ENCODE assay signal across 18 cellular contexts in genomic region chr6:415087-415486, GRCh38. TPM values are rescaled to one million over a fixed set of nuclear protein-coding genes. Genes with fewer than 3 reads are reported as not detected.
DNase-seq lines count a peak whose midpoint lies in the region; ATAC-seq, FAIRE-seq and TF ChIP-seq lines count a peak whose summit lies in the region.
"Had no signal": no experiment of that assay in that cellular context is flagged by ENCODE, and none has a peak within 500 bp of the region (broad histone marks: within the 10 kb centered on the region; RNA-seq: fewer than 3 reads in every experiment).

No MANE protein-coding gene starts in this region.

- TF ChIP-seq EP300 in GM12878 (IDR thresholded peaks at IDR 0.05; ENCODE audit: borderline replicate concordance in 1 of 2, control insufficient read depth in 1 of 2, low read depth in 2 of 2, low read length in 2 of 2), result no peak

- H3K9me3 Mint-ChIP-seq in activated T-cell treated with anti-CD3 and anti-CD28 coated beads, Interleukin-2, amount 50 U/mL, for 24 hours, result peaks cover 13% of the 10 kb centered on the region

- DNase-seq in activated T-cell treated with anti-CD3 and anti-CD28 coated beads, Interleukin-2, amount 50 U/mL, for 24 hours, result no peak
- no peak for DNase-seq in activated T-cell treated with anti-CD3 and anti-CD28 coated beads, Interleukin-2, amount 50 U/mL, for 1 hour
- no peak for DNase-seq in GM12878 (ENCODE audit: low read depth, low spot score)
- DNase-seq: BE2C; Caco-2; CD4-positive, alpha-beta T cell had no signal

- H3K36me3 ChIP-seq in HEK293 (ENCODE audit: control insufficient read depth in 2 of 2, insufficient read depth in 1 of 2, low read length in 2 of 2) (no peaks in the 10 kb centered on the region), OCI-LY3 (replicated peaks; ENCODE audit: low read depth, low read length) (peaks cover 20% of the 10 kb centered on the region), GM12878 (ENCODE audit: control insufficient read depth in 2 of 2, insufficient read depth in 2 of 2, low read length in 1 of 2) (peaks cover 5 to 9% of the 10 kb centered on the region in 2 experiments)
- H3K36me3 ChIP-seq: BE2C had no signal

- no peak for TF ChIP-seq POLR2A in GM12878 (IDR thresholded peaks at IDR 0.05; ENCODE audit: low read depth, low read length)

- no peak for TF ChIP-seq RAD21 in GM12878 (IDR thresholded peaks at IDR 0.05; ENCODE audit: insufficient read depth, low read depth, low read length)

- H3K27ac Mint-ChIP-seq in activated T-cell treated with anti-CD3 and anti-CD28 coated beads, Interleukin-2, amount 50 U/mL, for 24 hours, result peak overlapping the region; percentile 28
- H3K27ac Mint-ChIP-seq: CD4-positive, alpha-beta T cell; GM23338 had no signal

- H2AFZ ChIP-seq in OCI-LY3 (ENCODE audit: low read depth, low read length) (no peak overlapping the region), GM12878 (ENCODE audit: control insufficient read depth, low read depth, low read length) (no peak overlapping the region)
- H2AFZ ChIP-seq: GM23338 had no signal

- H3K27me3 Mint-ChIP-seq in activated T-cell treated with anti-CD3 and anti-CD28 coated beads, Interleukin-2, amount 50 U/mL, for 24 hours, result no peaks in the 10 kb centered on the region
- H3K27me3 Mint-ChIP-seq: CD4-positive, alpha-beta T cell had no signal

- ATAC-seq in GM12878 (no peak), GM18861 (IDR thresholded peaks at IDR 0.05; ENCODE audit: unreplicated experiment) (no peak), HG02938 (IDR thresholded peaks at IDR 0.05; ENCODE audit: unreplicated experiment) (no peak)
- ATAC-seq: GM23338, HCT116 had no signal

- BruUV-seq in GM12878 (replicated peaks; lab: Mats Ljungman, UMichigan), result no TSS peak

- H3K36me3 Mint-ChIP-seq in activated T-cell treated with anti-CD3 and anti-CD28 coated beads, Interleukin-2, amount 50 U/mL, for 24 hours (ENCODE audit: low read depth), result peaks cover 57% of the 10 kb centered on the region

- peak overlapping the region; percentile 17 for H3K4me2 ChIP-seq in OCI-LY3 (ENCODE audit: low read length)
- no peak overlapping the region for H3K4me2 ChIP-seq in GM12878 (ENCODE audit: control insufficient read depth, insufficient read depth)
- H3K4me2 ChIP-seq: GM23338 had no signal

- TF ChIP-seq CTCF in HEK293 (tag by site-specific recombination; IDR thresholded peaks at IDR 0.05) (no peak), OCI-LY3 (IDR thresholded peaks at IDR 0.05; ENCODE audit: low read depth, low read length) (no peak), GM12878 (IDR thresholded peaks at IDR 0.05 in 2 of 3, conservative IDR thresholded peaks at IDR 0.05 in 1 of 3; ENCODE audit: control insufficient read depth in 2 of 3, extremely low read depth in 1 of 3, insufficient read depth in 1 of 3, low read depth in 3 of 3, low read length in 3 of 3) (no peak)

- no peak overlapping the region for H3K4me3 Mint-ChIP-seq in activated T-cell treated with anti-CD3 and anti-CD28 coated beads, Interleukin-2, amount 50 U/mL, for 24 hours
- H3K4me3 Mint-ChIP-seq: CD4-positive, alpha-beta T cell; GM23338 had no signal

- FAIRE-seq in GM12878 (lab: Jason Lieb, UNC), result no peak
- FAIRE-seq: D721Med, G401.6, H54 had no signal

- POLR2A ChIA-PET in HEK293 (lab: Yijun Ruan, JAX), result no interaction called here
- POLR2A ChIA-PET in GM12878 (lab: Charles Lee), result no interaction called here

- peak overlapping the region; percentile 4; the same call in 1 of the 2 replicates for H3K9ac ChIP-seq in OCI-LY3 (ENCODE audit: low read length)
- no peak overlapping the region for H3K9ac ChIP-seq in GM12878 (ENCODE audit: control insufficient read depth, insufficient read depth, low read length)

- H3K4me3 ChIP-seq in HEK293 (ENCODE audit: low read depth, low read length) (no peak overlapping the region), OCI-LY3 (ENCODE audit: low read length) (no peak overlapping the region), GM12878 (no peak overlapping the region)
- H3K4me3 ChIP-seq: GM23338 had no signal

- H3K9me3 ChIP-seq in HEK293 (ENCODE audit: control insufficient read depth, insufficient read depth, low read depth, low read length), result no peaks in the 10 kb centered on the region
- H3K9me3 ChIP-seq in OCI-LY3 (ENCODE audit: insufficient read depth, low read length), result no peaks in the 10 kb centered on the region
- peaks cover 2% of the 10 kb centered on the region; the same call in 2 of the 3 replicates for H3K9me3 ChIP-seq in GM12878 (replicated peaks; ENCODE audit: control insufficient read depth, insufficient read depth, low read length)
- H3K9me3 ChIP-seq: BE2C had no signal

- H3K27ac ChIP-seq in HEK293 (ENCODE audit: extremely low read depth, low read depth, low read length), result no peak overlapping the region
- H3K27ac ChIP-seq in OCI-LY3 (ENCODE audit: low read length), result peak overlapping the region; percentile 83
- H3K27ac ChIP-seq in GM12878 (ENCODE audit: control insufficient read depth, insufficient read depth), result no peak overlapping the region
- H3K27ac ChIP-seq: C4-2B had no signal

- H3K4me1 Mint-ChIP-seq in activated T-cell treated with anti-CD3 and anti-CD28 coated beads, Interleukin-2, amount 50 U/mL, for 24 hours (ENCODE audit: low read depth), result peaks cover 47% of the 10 kb centered on the region

- H3K27me3 ChIP-seq in OCI-LY3 (ENCODE audit: low read depth, low read length) (no peaks in the 10 kb centered on the region), GM12878 (replicated peaks in 1 of 2; ENCODE audit: control insufficient read depth in 2 of 2, insufficient read depth in 2 of 2, low read length in 1 of 2) (no peaks in the 10 kb centered on the region)

- intact Hi-C loops in GM12878 (cut with micrococcal nuclease; ENCODE audit: unreplicated experiment), result no loop called here

- SMC1A ChIA-PET in GM12878 (lab: Charles Lee; ENCODE audit: uncharacterized antibody, unreplicated experiment), result interaction anchor here (1.4 to 5.3 kb wide), 3 partner anchors 9 to 102 kb away, joined by 3 to 23 read pairs (median 5); no protein-coding TSS in a partner anchor

- peaks cover 11% of the 10 kb centered on the region for H4K20me1 ChIP-seq in OCI-LY3 (ENCODE audit: insufficient read depth, low read length)
- H4K20me1 ChIP-seq in GM12878 (ENCODE audit: control insufficient read depth, insufficient read depth), result peaks cover 6% of the 10 kb centered on the region; the same call in 1 of the 2 replicates

- RAD21 ChIA-PET in GM12878 (lab: Charles Lee; ENCODE audit: unreplicated experiment), result no interaction called here

- CTCF ChIA-PET in HEK293 (lab: Yijun Ruan, JAX), result no interaction called here
- CTCF ChIA-PET in GM12878 (lab: Yijun Ruan, JAX), result no interaction called here

- H3K4me1 ChIP-seq in HEK293 (ENCODE audit: control insufficient read depth, insufficient read depth, low read length), result peaks cover 6% of the 10 kb centered on the region
- H3K4me1 ChIP-seq in OCI-LY3 (ENCODE audit: low read length), result peaks cover 87% of the 10 kb centered on the region
- H3K4me1 ChIP-seq in GM12878 (ENCODE audit: control insufficient read depth, insufficient read depth, low read length), result no peaks in the 10 kb centered on the region
- H3K4me1 ChIP-seq: BE2C, Caco-2 had no signal

- in situ Hi-C loops in GM12878 (cut with MboI), result no loop called here

- 89% methylated on average over 3 of the region's 3 CpGs for WGBS in GM12878 (ENCODE audit: insufficient coverage, insufficient replicate concordance, low lambda C conversion rate, missing lambda C conversion rate)

- H3K79me2 ChIP-seq in OCI-LY3 (ENCODE audit: low read length) (no peaks in the 10 kb centered on the region), GM12878 (ENCODE audit: control insufficient read depth, insufficient read depth, low read length) (no peaks in the 10 kb centered on the region)

TF ChIP-seq in HEK293, 187 proteins besides CTCF, POLR2A, EP300 and RAD21:
- no peak for TF ChIP-seq ZNF76 (tag by site-specific recombination; IDR thresholded peaks at IDR 0.05; ENCODE audit: borderline replicate concordance, low read depth)
- TF ChIP-seq SETDB1 (IDR thresholded peaks at IDR 0.05; ENCODE audit: insufficient read length, low read length), result peak; percentile 94

TF ChIP-seq in GM12878, 131 proteins besides CTCF, POLR2A, EP300 and RAD21:
- TF ChIP-seq PKNOX1 (IDR thresholded peaks at IDR 0.05) (no peak), IRF4 (IDR thresholded peaks at IDR 0.05; ENCODE audit: low read depth, low read length) (no peak), KLF5 (IDR thresholded peaks at IDR 0.05; ENCODE audit: partially characterized antibody) (no peak), CBX5 (IDR thresholded peaks at IDR 0.05; ENCODE audit: low read depth) (0 out of 2 replicates have a peak, but pooled peaks have one; percentile 47), BCL11A (IDR thresholded peaks at IDR 0.05; ENCODE audit: low read depth, low read length) (no peak)

RNA-seq across cellular contexts. Expression of gene IRF4, which starts 23.5 kb away (rescaled TPM):
- total RNA-seq in GM12878 (2013; cell fraction: nucleolus; rRNA removed), result 825 and 857 TPM in 2 replicates
- total RNA-seq in GM12878 (2014; rRNA removed) (287 and 295 TPM in 2 replicates), GM12878 (2014; rRNA removed; fragmentation: Illumina TruSeq; extraction: Trizol) (217 and 228 TPM in 2 replicates), GM12878 (2021) (495 and 498 TPM in 2 replicates)
- polyA plus RNA-seq in GM12878 (2011; ENCODE audit: low read depth), result 299 TPM
- polyA plus RNA-seq in GM12878 (2011; rRNA removed) (252 and 320 TPM in 2 replicates), GM12878 (2014; fragmentation: Illumina TruSeq; extraction: Trizol) (223 and 228 TPM in 2 replicates), GM12878 (2014; fragmentation: Nextera tagmentation; extraction: Ambion mirVana) (10 to 100 TPM; 50.0 to 98.9 TPM), GM12878 (2014; rRNA removed) (187 and 205 TPM in 2 replicates), GM12878 (2016; fragmentation: Nextera tagmentation; extraction: Ambion mirVana) (100 to 1,000 TPM; 295 to 297 TPM)
- polyA plus RNA-seq in GM12878 (2011; cell fraction: cytosol; rRNA removed), result 352 and 442 TPM in 2 replicates
- polyA plus RNA-seq in GM12878 (2011; cell fraction: nucleus; rRNA removed), result 848 and 1,001 TPM in 2 replicates
- 262 and 367 TPM in 2 replicates for polyA plus RNA-seq in GM12878 (2012)
- 364 and 403 TPM in 2 replicates for polyA minus RNA-seq in GM12878 (2011; rRNA and poly(A)+ RNA removed)
- 196 and 207 TPM in 2 replicates for polyA minus RNA-seq in GM12878 (2011; cell fraction: cytosol; rRNA and poly(A)+ RNA removed)
- polyA minus RNA-seq in GM12878 (2011; cell fraction: nucleus; rRNA and poly(A)+ RNA removed), result 241 and 321 TPM in 2 replicates
- total RNA-seq: A172, Caco-2, HT-29 had no signal
